19 cellular contexts compared by ENCODE assay signal in the genomic region with DNA sequence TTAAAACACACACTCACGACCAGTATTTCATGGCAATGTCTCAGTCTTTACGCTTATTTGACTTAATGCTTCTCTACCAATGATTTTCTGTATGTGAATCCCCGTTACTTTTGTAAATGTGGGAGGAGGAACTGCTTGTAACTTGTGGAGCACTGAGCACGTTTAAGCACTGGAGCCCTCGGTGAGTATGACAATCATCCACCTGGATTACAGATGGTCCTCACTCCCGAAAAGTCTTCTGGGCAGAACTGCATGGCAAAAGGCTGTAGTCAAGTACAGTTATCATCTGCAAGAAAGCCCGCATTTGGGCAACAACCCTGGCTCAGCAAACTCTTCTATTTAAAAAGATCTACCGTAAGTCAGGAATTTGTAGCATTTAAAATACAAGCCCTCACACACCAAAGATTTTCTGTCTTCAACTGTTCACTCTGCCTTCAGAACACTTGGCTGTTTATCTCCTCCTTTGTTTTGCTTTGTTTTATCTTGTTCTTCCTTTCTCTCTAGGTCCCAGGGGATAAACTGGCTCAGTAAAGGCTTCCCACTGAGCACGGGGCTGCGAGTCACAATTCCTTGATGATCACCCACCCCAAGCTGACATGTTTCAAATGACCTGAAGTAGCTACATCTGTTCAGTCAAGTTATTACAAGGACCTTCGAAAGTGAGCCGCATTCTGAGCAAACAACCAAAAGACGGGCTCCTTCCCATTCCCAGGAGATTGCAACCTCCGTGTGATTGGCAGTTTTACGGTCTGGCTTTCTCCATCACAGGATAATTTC.
DNase-seq lines count a peak whose midpoint lies in the region; ATAC-seq, FAIRE-seq and TF ChIP-seq lines count a peak whose summit lies in the region.
"Had no signal": no experiment of that assay in that cellular context is flagged by ENCODE, and none has a peak within 500 bp of the region (broad histone marks: within the 10 kb centered on the region; RNA-seq: fewer than 3 reads in every experiment).

No MANE protein-coding gene starts in this region.

- H3K4me2 ChIP-seq in GM12878 (ENCODE audit: control insufficient read depth, insufficient read depth) = no peak overlapping the region
- no peak overlapping the region for H3K4me2 ChIP-seq in neural cell (ENCODE audit: low read length)

- TF ChIP-seq CTCF in GM12878 (IDR thresholded peaks at IDR 0.05 in 2 of 3, conservative IDR thresholded peaks at IDR 0.05 in 1 of 3; ENCODE audit: control insufficient read depth in 2 of 3, extremely low read depth in 1 of 3, insufficient read depth in 1 of 3, low read depth in 3 of 3, low read length in 3 of 3) (no peak), neural cell (IDR thresholded peaks at IDR 0.05; ENCODE audit: poor library complexity, severe bottlenecking) (no peak)

- SMC1A ChIA-PET in GM12878 (lab: Charles Lee; ENCODE audit: uncharacterized antibody, unreplicated experiment) = interaction anchor here (0.7 to 5.0 kb wide), 31 partner anchors 8 to 284 kb away, joined by 3 to 33 read pairs (median 8); no protein-coding TSS in a partner anchor

- RAD21 ChIA-PET in GM12878 (lab: Charles Lee; ENCODE audit: unreplicated experiment) = interaction anchor here (0.6 to 4.2 kb wide), 14 partner anchors 17 to 670 kb away, joined by 3 to 19 read pairs (median 5); no protein-coding TSS in a partner anchor

- H3K4me1 Mint-ChIP-seq in activated naive CD4-positive, alpha-beta T cell treated with anti-CD3 and anti-CD28 coated beads for 36 hours (ENCODE audit: low read depth) = no peaks in the 10 kb centered on the region

- peak; percentile 8 for ATAC-seq in GM12878
- ATAC-seq: left lung had no signal

- no peaks in the 10 kb centered on the region for H3K9me3 Mint-ChIP-seq in activated naive CD4-positive, alpha-beta T cell treated with anti-CD3 and anti-CD28 coated beads for 36 hours

- CTCF ChIA-PET in GM12878 (lab: Yijun Ruan, JAX) = interaction anchor here (0.7 to 2.0 kb wide), 6 partner anchors 17 to 91 kb away, joined by 3 to 5 read pairs (median 4); no protein-coding TSS in a partner anchor
- CTCF ChIA-PET in activated naive CD4-positive, alpha-beta T cell treated with anti-CD3 and anti-CD28 coated beads for 36 hours (lab: Charles Lee) = no interaction called here

- no peaks in the 10 kb centered on the region for H3K27me3 ChIP-seq in GM12878 (replicated peaks in 1 of 2; ENCODE audit: control insufficient read depth in 2 of 2, insufficient read depth in 2 of 2, low read length in 1 of 2)
- H3K27me3 ChIP-seq in neural cell (ENCODE audit: insufficient read depth, low read depth, low read length) = no peaks in the 10 kb centered on the region
- H3K27me3 ChIP-seq: esophagus muscularis mucosa, left lung, neutrophil, uterus had no signal

- H3K9me3 ChIP-seq in GM12878 (replicated peaks; ENCODE audit: control insufficient read depth, insufficient read depth, low read length) (no peaks in the 10 kb centered on the region; the same call in 2 of the 3 replicates), neural cell (ENCODE audit: low read length) (no peaks in the 10 kb centered on the region)
- H3K9me3 ChIP-seq: esophagus muscularis mucosa, neutrophil, uterus had no signal

- H3F3A ChIP-seq in neural cell (ENCODE audit: insufficient read depth, low read length, poor library complexity, severe bottlenecking) = no peaks in the 10 kb centered on the region

- no peak overlapping the region for H3K27ac Mint-ChIP-seq in activated naive CD4-positive, alpha-beta T cell treated with anti-CD3 and anti-CD28 coated beads for 36 hours
- H3K27ac Mint-ChIP-seq: CD4-positive, alpha-beta T cell; T-helper 1 cell treated with Interleukin-12 subunit alpha and Interleukin-12 subunit beta and Interleukin-4 antibody, amounts not matched to agents 30 μg/mL and 1 μg/mL, for 36 hours had no signal

- H3K36me3 Mint-ChIP-seq in activated naive CD4-positive, alpha-beta T cell treated with anti-CD3 and anti-CD28 coated beads for 36 hours (ENCODE audit: low read depth) = no peaks in the 10 kb centered on the region

- H3K36me3 ChIP-seq in GM12878 (ENCODE audit: control insufficient read depth in 2 of 2, insufficient read depth in 2 of 2, low read length in 1 of 2) (no peaks in the 10 kb centered on the region), neural cell (ENCODE audit: insufficient read depth, low read length) (no peaks in the 10 kb centered on the region)
- H3K36me3 ChIP-seq: esophagus muscularis mucosa, left lung, neutrophil, uterus had no signal

- H3K4me3 Mint-ChIP-seq in activated naive CD4-positive, alpha-beta T cell treated with anti-CD3 and anti-CD28 coated beads for 36 hours = no peak overlapping the region
- H3K4me3 Mint-ChIP-seq: CD4-positive, alpha-beta T cell; T-helper 1 cell treated with Interleukin-12 subunit alpha and Interleukin-12 subunit beta and Interleukin-4 antibody, amounts not matched to agents 30 μg/mL and 1 μg/mL, for 36 hours had no signal

- FAIRE-seq in GM12878 (lab: Jason Lieb, UNC) = no peak

- H3K27ac ChIP-seq in GM12878 (ENCODE audit: control insufficient read depth, insufficient read depth) (no peak overlapping the region), neural cell (ENCODE audit: low read length) (no peak overlapping the region)
- H3K27ac ChIP-seq: esophagus muscularis mucosa, left lung, neutrophil, uterus had no signal

- H3K4me3 ChIP-seq in GM12878 (no peak overlapping the region), neural cell (ENCODE audit: low read length) (peak overlapping the region; percentile 35)
- H3K4me3 ChIP-seq: esophagus muscularis mucosa, left lung, uterus had no signal

- H3K9me2 ChIP-seq in neural cell (ENCODE audit: insufficient read depth, low read length) = no peaks in the 10 kb centered on the region

- no peaks in the 10 kb centered on the region for H3K4me1 ChIP-seq in GM12878 (ENCODE audit: control insufficient read depth, insufficient read depth, low read length)
- H3K4me1 ChIP-seq: esophagus muscularis mucosa, left lung, uterus had no signal

- TF ChIP-seq POLR2A in GM12878 (IDR thresholded peaks at IDR 0.05; ENCODE audit: low read depth, low read length) = no peak

- BruUV-seq in GM12878 (replicated peaks; lab: Mats Ljungman, UMichigan) = TSS peak; percentile 89

- DNase-seq in DMS79 treated with DMSO at 0.1 percent for 48 hours (lab: John Stamatoyannopoulos, UW) = peak; percentile 59
- DNase-seq in NCI-H128 (lab: John Stamatoyannopoulos, UW; ENCODE audit: unreplicated experiment) = peak; percentile 27
- no peak for DNase-seq in GM12878 (ENCODE audit: low read depth, low spot score)
- DNase-seq in activated CD4-positive, alpha-beta T cell treated with anti-CD3 and anti-CD28 coated beads for 1 hour = no peak
- DNase-seq in activated naive CD4-positive, alpha-beta T cell treated with anti-CD3 and anti-CD28 coated beads for 36 hours = no peak
- no peak for DNase-seq in dedifferentiated amniotic fluid mesenchymal stem cell (ENCODE audit: extremely low spot score)
- no peak for DNase-seq in cortex of kidney (lab: John Stamatoyannopoulos, UW)
- DNase-seq: activated gamma-delta T cell; CD4-positive, alpha-beta T cell; effector CD4-positive, alpha-beta T cell; left lung; NCI-H1694; NCI-H526 treated with DMSO at 0.1 percent for 48 hours; OCI-M1; uterus had no signal

- no peak for TF ChIP-seq EP300 in GM12878 (IDR thresholded peaks at IDR 0.05; ENCODE audit: borderline replicate concordance in 1 of 2, control insufficient read depth in 1 of 2, low read depth in 2 of 2, low read length in 2 of 2)
- TF ChIP-seq EP300 in neural cell (conservative IDR thresholded peaks at IDR 0.05; ENCODE audit: poor library complexity, severe bottlenecking) = no peak

- WGBS in GM12878 (ENCODE audit: insufficient coverage, insufficient replicate concordance, low lambda C conversion rate, missing lambda C conversion rate) = 23% methylated on average over 15 of the region's 15 CpGs

- no peaks in the 10 kb centered on the region for H3K27me3 Mint-ChIP-seq in activated naive CD4-positive, alpha-beta T cell treated with anti-CD3 and anti-CD28 coated beads for 36 hours (ENCODE audit: low read depth)
- H3K27me3 Mint-ChIP-seq: CD4-positive, alpha-beta T cell had no signal

- H2AFZ ChIP-seq in GM12878 (ENCODE audit: control insufficient read depth, low read depth, low read length) = no peak overlapping the region
- no peak overlapping the region for H2AFZ ChIP-seq in neural cell (ENCODE audit: low read depth, low read length)

- H4K20me1 ChIP-seq in GM12878 (ENCODE audit: control insufficient read depth, insufficient read depth) (no peaks in the 10 kb centered on the region), neural cell (ENCODE audit: insufficient read depth) (no peaks in the 10 kb centered on the region)

- H3K9ac ChIP-seq in GM12878 (ENCODE audit: control insufficient read depth, insufficient read depth, low read length) (no peak overlapping the region), neural cell (ENCODE audit: low read length) (no peak overlapping the region)

- no peaks in the 10 kb centered on the region for H3K79me2 ChIP-seq in GM12878 (ENCODE audit: control insufficient read depth, insufficient read depth, low read length)
- no peaks in the 10 kb centered on the region for H3K79me2 ChIP-seq in neural cell (replicated peaks; ENCODE audit: insufficient read depth, low read length)

- POLR2A ChIA-PET in GM12878 (lab: Charles Lee) = interaction anchor here (0.5 to 2.1 kb wide), 11 partner anchors 11 to 83 kb away, joined by 3 to 8 read pairs (median 3); no protein-coding TSS in a partner anchor

- intact Hi-C loops in GM12878 (cut with micrococcal nuclease; ENCODE audit: unreplicated experiment) = loop anchor here (10.0 kb wide), 1 partner anchor 702 kb away; no protein-coding TSS in a partner anchor
- intact Hi-C loops in activated naive CD4-positive, alpha-beta T cell treated with anti-CD3 and anti-CD28 coated beads for 36 hours (cut with micrococcal nuclease) = no loop called here

- in situ Hi-C loops in GM12878 (cut with MboI) = no loop called here

- TF ChIP-seq RAD21 in GM12878 (IDR thresholded peaks at IDR 0.05; ENCODE audit: insufficient read depth, low read depth, low read length) (no peak), neural cell (conservative IDR thresholded peaks at IDR 0.05) (no peak)

TF ChIP-seq in GM12878, 131 proteins besides CTCF, POLR2A, EP300 and RAD21 (continues in another document):
- no peak for TF ChIP-seq PML (IDR thresholded peaks at IDR 0.05; ENCODE audit: low read length)
- peak in 1 of 2 experiments; percentile 24; a peak in 1 of 4 replicates for TF ChIP-seq BHLHE40 (IDR thresholded peaks at IDR 0.05; ENCODE audit: borderline replicate concordance in 1 of 2, low read depth in 2 of 2, low read length in 1 of 2)
- peak in 1 of 2 experiments; percentile 40; a peak in 1 of 4 replicates for TF ChIP-seq IKZF2 (IDR thresholded peaks at IDR 0.05)

TF ChIP-seq in neural cell, 6 proteins besides CTCF, POLR2A, EP300 and RAD21:
- no peak for TF ChIP-seq TAF1 (IDR thresholded peaks at IDR 0.05; ENCODE audit: low read depth)
- no peak for TF ChIP-seq SMC3 (conservative IDR thresholded peaks at IDR 0.05; ENCODE audit: poor library complexity)
- no peak for TF ChIP-seq POLR2AphosphoS5 (IDR thresholded peaks at IDR 0.05)

Comparison
In these comparisons a context has a peak if more than half of its experiments do, and no peak if none do; other contexts are left out.
1. DNase-seq: peak in DMS79 treated with DMSO at 0.1 percent for 48 hours (single experiment) and NCI-H128 (single experiment); none in GM12878 (single experiment), activated CD4-positive, alpha-beta T cell treated with anti-CD3 and anti-CD28 coated beads for 1 hour (single experiment), activated naive CD4-positive, alpha-beta T cell treated with anti-CD3 and anti-CD28 coated beads for 36 hours (single experiment), dedifferentiated amniotic fluid mesenchymal stem cell (single experiment) and cortex of kidney (single experiment).